In genomic region chr9:122951056-122951455, GRCh38 we compare ENCODE assay signal across 27 cellular contexts. TPM values are rescaled to one million over a fixed set of nuclear protein-coding genes. Genes with fewer than 3 reads are reported as not detected.
DNase-seq lines count a peak whose midpoint lies in the region; ATAC-seq, FAIRE-seq and TF ChIP-seq lines count a peak whose summit lies in the region.
"Had no signal": no experiment of that assay in that cellular context is flagged by ENCODE, and none has a peak within 500 bp of the region (broad histone marks: within the 10 kb centered on the region; RNA-seq: fewer than 3 reads in every experiment).

No MANE protein-coding gene starts in this region.

- H3K4me3 ChIP-seq in GM12878, result no peak overlapping the region
- H3K4me3 ChIP-seq in naive thymus-derived CD4-positive, alpha-beta T cell (ENCODE audit: low read length), result no peak overlapping the region
- H3K4me3 ChIP-seq in SK-N-SH (ENCODE audit: low read depth in 2 of 2, low read length in 1 of 2), result no peak overlapping the region
- H3K4me3 ChIP-seq: GM23248 had no signal

- no peak overlapping the region for H3K27ac ChIP-seq in H9 (ENCODE audit: insufficient read length, low read depth, low read length)
- H3K27ac ChIP-seq in GM12878 (ENCODE audit: control insufficient read depth, insufficient read depth), result peak overlapping the region; percentile 46; the same call in 1 of the 2 replicates
- H3K27ac ChIP-seq in naive thymus-derived CD4-positive, alpha-beta T cell (ENCODE audit: low read depth, low read length), result no peak overlapping the region
- H3K27ac ChIP-seq in SK-N-SH (ENCODE audit: low read depth in 2 of 2, low read length in 1 of 2), result no peak overlapping the region
- H3K27ac ChIP-seq: C4-2B, GM23248, HL-60 had no signal

- H2AFZ ChIP-seq in H9 (ENCODE audit: low read length) (no peak overlapping the region), GM12878 (ENCODE audit: control insufficient read depth, low read depth, low read length) (no peak overlapping the region), SK-N-SH (ENCODE audit: low read depth) (no peak overlapping the region)
- H2AFZ ChIP-seq: GM23248 had no signal

- ATAC-seq in GM12878 (peak; percentile 63), HG02884 (IDR thresholded peaks at IDR 0.05; ENCODE audit: unreplicated experiment) (no peak)
- ATAC-seq in naive thymus-derived CD4-positive, alpha-beta T cell, result no peak
- ATAC-seq: CD8-positive, alpha-beta T cell; T-cell had no signal

- FAIRE-seq in GM12878 (lab: Jason Lieb, UNC), result no peak
- FAIRE-seq: G401.6, GM18507, RCC 7860 had no signal

- peaks cover 14% of the 10 kb centered on the region for H3F3A ChIP-seq in SK-N-SH (replicated peaks; ENCODE audit: insufficient read depth)

- H3K79me2 ChIP-seq in H9 (ENCODE audit: insufficient read depth, low read length) (peaks cover 26% of the 10 kb centered on the region), GM12878 (ENCODE audit: control insufficient read depth, insufficient read depth, low read length) (peaks cover 80% of the 10 kb centered on the region), SK-N-SH (ENCODE audit: insufficient read depth) (peaks cover 96% of the 10 kb centered on the region)

- BruUV-seq in GM12878 (replicated peaks; lab: Mats Ljungman, UMichigan), result no TSS peak

- H3K23ac ChIP-seq in H9 (ENCODE audit: insufficient read length, low read depth, low read length), result no peak overlapping the region

- H3K4me1 Mint-ChIP-seq in H9 (peaks cover 22 to 39% of the 10 kb centered on the region in 2 experiments), progenitor cell of endocrine pancreas (ENCODE audit: low read depth) (peaks cover 34% of the 10 kb centered on the region)
- H3K4me1 Mint-ChIP-seq in naive thymus-derived CD4-positive, alpha-beta T cell, result peaks cover 23 to 65% (median 55%) of the 10 kb centered on the region in 7 donors

- WGBS in H9 (ENCODE audit: extremely low coverage, insufficient read length, low lambda C conversion rate), result 100% methylated on average over 1 of the region's 1 CpG
- 23% methylated on average over 1 of the region's 1 CpG for WGBS in GM12878 (ENCODE audit: insufficient coverage, insufficient replicate concordance, low lambda C conversion rate, missing lambda C conversion rate)
- WGBS in SK-N-SH (ENCODE audit: low lambda C conversion rate), result 97% methylated on average over 1 of the region's 1 CpG

- H3K36me3 ChIP-seq in GM12878 (ENCODE audit: control insufficient read depth in 2 of 2, insufficient read depth in 2 of 2, low read length in 1 of 2) (no peaks in the 10 kb centered on the region), SK-N-SH (replicated peaks in 1 of 2; ENCODE audit: control insufficient read depth in 1 of 2, insufficient read depth in 2 of 2, low read length in 1 of 2) (peaks cover 0 to 3% of the 10 kb centered on the region in 2 experiments)
- H3K36me3 ChIP-seq in naive thymus-derived CD4-positive, alpha-beta T cell (ENCODE audit: control insufficient read depth in 2 of 3, insufficient read depth in 3 of 3, low read length in 3 of 3), result no peaks in the 10 kb centered on the region

- POLR2A ChIA-PET in GM12878 (lab: Charles Lee), result interaction anchor here (0.6 to 1.6 kb wide), 5 partner anchors 8 to 118 kb away, joined by 3 to 6 read pairs (median 4); partner anchors contain the start of genes RABGAP1 and RC3H2
- POLR2A ChIA-PET in naive thymus-derived CD4-positive, alpha-beta T cell (lab: Charles Lee), result no interaction called here
- POLR2A ChIA-PET in SK-N-SH (lab: Yijun Ruan, JAX), result no interaction called here

- RAD21 ChIA-PET in GM12878 (lab: Charles Lee; ENCODE audit: unreplicated experiment), result interaction anchor here (1.0 to 1.9 kb wide), 3 partner anchors 10 to 40 kb away, joined by 4 to 6 read pairs (median 4); partner anchors contain the start of gene ZBTB26

- in situ Hi-C loops in GM13976 (cut with MboI; ENCODE audit: low sequenced_read_pairs, unreplicated experiment) (no loop called here), GM12878 (cut with MboI) (no loop called here)

- H3K27ac Mint-ChIP-seq in H9 (peak overlapping the region in 2 of 3 experiments; percentile 33 to 91; a peak in 4 of 7 replicates), progenitor cell of endocrine pancreas (peak overlapping the region; percentile 0)
- H3K27ac Mint-ChIP-seq in naive thymus-derived CD4-positive, alpha-beta T cell, result no peak overlapping the region
- H3K27ac Mint-ChIP-seq: B cell; CD8-positive, alpha-beta T cell; IgD-negative memory B cell; T-cell had no signal

- no peak overlapping the region for H3K14ac ChIP-seq in H9 (ENCODE audit: insufficient read depth, low read length)

- H3K9me3 Mint-ChIP-seq in H9, result no peaks in the 10 kb centered on the region
- H3K9me3 Mint-ChIP-seq in progenitor cell of endocrine pancreas (ENCODE audit: low read depth), result no peaks in the 10 kb centered on the region
- no peaks in the 10 kb centered on the region for H3K9me3 Mint-ChIP-seq in naive thymus-derived CD4-positive, alpha-beta T cell
- H3K9me3 Mint-ChIP-seq: CD8-positive, alpha-beta T cell; IgD-negative memory B cell; T-cell had no signal

- H3K4me1 ChIP-seq in H9 (ENCODE audit: insufficient read depth, low read length) (no peaks in the 10 kb centered on the region), GM12878 (ENCODE audit: control insufficient read depth, insufficient read depth, low read length) (peaks cover 12% of the 10 kb centered on the region; the same call in 1 of the 2 replicates), SK-N-SH (ENCODE audit: control insufficient read depth in 1 of 2, insufficient read depth in 2 of 2, low read depth in 1 of 2, low read length in 1 of 2) (peaks cover 0 to 30% of the 10 kb centered on the region in 2 experiments; a peak in 2 of 4 replicates)
- no peaks in the 10 kb centered on the region for H3K4me1 ChIP-seq in naive thymus-derived CD4-positive, alpha-beta T cell (ENCODE audit: control insufficient read depth in 2 of 2, insufficient read depth in 2 of 2, low read length in 2 of 2)
- H3K4me1 ChIP-seq: Caco-2 had no signal

- peaks cover 9% of the 10 kb centered on the region for H3K79me1 ChIP-seq in H9 (ENCODE audit: insufficient read depth, low read depth, low read length, poor library complexity, severe bottlenecking)

- H3K9ac ChIP-seq in H9 (ENCODE audit: extremely low read depth, insufficient read length, low read length) (no peak overlapping the region), GM12878 (ENCODE audit: control insufficient read depth, insufficient read depth, low read length) (no peak overlapping the region), SK-N-SH (no peak overlapping the region)
- H3K9ac ChIP-seq: GM23248 had no signal

- no peaks in the 10 kb centered on the region for H3K9me2 ChIP-seq in SK-N-SH

- no peak overlapping the region for H2BK15ac ChIP-seq in H9 (ENCODE audit: low read depth, low read length)

- SMC1A ChIA-PET in GM12878 (lab: Charles Lee; ENCODE audit: uncharacterized antibody, unreplicated experiment), result interaction anchor here (0.9 to 1.5 kb wide), 4 partner anchors 8 to 38 kb away, joined by 3 to 5 read pairs (median 4); partner anchors contain the start of genes RABGAP1 and ZBTB26

- H3K4me2 ChIP-seq in H9 (ENCODE audit: insufficient read depth, insufficient read length, low read length) (no peak overlapping the region), GM12878 (ENCODE audit: control insufficient read depth, insufficient read depth) (peak overlapping the region; percentile 26), SK-N-SH (no peak overlapping the region)

- TF ChIP-seq POLR2A in GM12878 (IDR thresholded peaks at IDR 0.05; ENCODE audit: low read depth, low read length), result no peak

- TF ChIP-seq RAD21 in GM12878 (IDR thresholded peaks at IDR 0.05; ENCODE audit: insufficient read depth, low read depth, low read length) (no peak), SK-N-SH (IDR thresholded peaks at IDR 0.05; ENCODE audit: low read length) (no peak)

- peak; percentile 17 for DNase-seq in GM13976 (ENCODE audit: low spot score)
- no peak for DNase-seq in H9
- no peak for DNase-seq in GM12878 (ENCODE audit: low read depth, low spot score)
- DNase-seq in progenitor cell of endocrine pancreas (ENCODE audit: low spot score, unreplicated experiment), result no peak
- no peak for DNase-seq in naive thymus-derived CD4-positive, alpha-beta T cell
- DNase-seq in SK-N-SH, result no peak
- DNase-seq: Caco-2; CD8-positive, alpha-beta T cell; GM23248; HCEC 1CT; NCI-H1092; NCI-H1436; NCI-H187; NCI-H2081 treated with DMSO at 0.1 percent for 48 hours; NCI-H2171; NCI-H226; NCI-H510A; NCI-H69; T-cell had no signal

- H2BK120ac ChIP-seq in H9 (ENCODE audit: low read depth, low read length, poor library complexity, severe bottlenecking), result no peak overlapping the region

- H3K23me2 ChIP-seq in H9 (ENCODE audit: insufficient read length, low read depth, low read length, poor library complexity, severe bottlenecking), result no peaks in the 10 kb centered on the region

- no peak overlapping the region for H2BK12ac ChIP-seq in H9 (ENCODE audit: insufficient read length, low read depth, low read length)

- H3K27me3 ChIP-seq in H9 (ENCODE audit: insufficient read depth, low read length), result no peaks in the 10 kb centered on the region
- H3K27me3 ChIP-seq in GM12878 (replicated peaks in 1 of 2; ENCODE audit: control insufficient read depth in 2 of 2, insufficient read depth in 2 of 2, low read length in 1 of 2), result no peaks in the 10 kb centered on the region
- no peaks in the 10 kb centered on the region for H3K27me3 ChIP-seq in naive thymus-derived CD4-positive, alpha-beta T cell (ENCODE audit: control insufficient read depth in 2 of 2, insufficient read depth in 2 of 2, low read length in 2 of 2)
- H3K27me3 ChIP-seq in SK-N-SH (ENCODE audit: insufficient read depth), result no peaks in the 10 kb centered on the region

- no peak overlapping the region for H3K4ac ChIP-seq in H9 (ENCODE audit: low read depth, low read length)

- H3T11ph ChIP-seq in H9 (ENCODE audit: low read length), result no peak overlapping the region

- H2BK5ac ChIP-seq in H9 (ENCODE audit: insufficient read length, low read length), result no peak overlapping the region

- CTCF ChIA-PET in GM12878 (lab: Yijun Ruan, JAX), result interaction anchor here (1.0 to 1.6 kb wide), 5 partner anchors 9 to 142 kb away, joined by 3 to 5 read pairs (median 4); no protein-coding TSS in a partner anchor
- CTCF ChIA-PET in naive thymus-derived CD4-positive, alpha-beta T cell (lab: Charles Lee), result interaction anchor here (0.7 kb wide), 1 partner anchor 10 kb away, joined by 3 read pairs; no protein-coding TSS in a partner anchor
- CTCF ChIA-PET in SK-N-SH (lab: Yijun Ruan, JAX), result interaction anchor here (0.9 kb wide), 1 partner anchor 10 kb away, joined by 3 read pairs; the partner anchor contains the start of gene RABGAP1

- H3K4me3 Mint-ChIP-seq in H9 (no peak overlapping the region), progenitor cell of endocrine pancreas (ENCODE audit: low read depth) (no peak overlapping the region)
- peak overlapping the region in 1 of 10 donors; percentile 38 for H3K4me3 Mint-ChIP-seq in naive thymus-derived CD4-positive, alpha-beta T cell
- H3K4me3 Mint-ChIP-seq: B cell; CD8-positive, alpha-beta T cell; IgD-negative memory B cell; T-cell had no signal

- no peak overlapping the region for H4K91ac ChIP-seq in H9 (ENCODE audit: insufficient read length, low read depth, low read length)

- H4K8ac ChIP-seq in H9 (replicated peaks; ENCODE audit: insufficient read length, low read depth, low read length), result no peak overlapping the region

- intact Hi-C loops in GM12878 (cut with micrococcal nuclease; ENCODE audit: unreplicated experiment), result no loop called here
- intact Hi-C loops in naive thymus-derived CD4-positive, alpha-beta T cell (cut with micrococcal nuclease), result no loop called here

- 0 out of 4 replicates have a peak, but pooled peaks of 1 of the 2 experiments have one; percentile 15 for TF ChIP-seq EP300 in GM12878 (IDR thresholded peaks at IDR 0.05; ENCODE audit: borderline replicate concordance in 1 of 2, control insufficient read depth in 1 of 2, low read depth in 2 of 2, low read length in 2 of 2)
- TF ChIP-seq EP300 in SK-N-SH (IDR thresholded peaks at IDR 0.05; ENCODE audit: borderline replicate concordance in 1 of 2, low read depth in 1 of 2, low read length in 1 of 2), result no peak

- TF ChIP-seq CTCF in GM13976 (IDR thresholded peaks at IDR 0.05; ENCODE audit: borderline replicate concordance, control extremely low read depth, extremely low read depth, insufficient read depth, missing control alignments), result no peak
- no peak for TF ChIP-seq CTCF in H9 (conservative IDR thresholded peaks at IDR 0.05)
- no peak; a peak in 1 of 6 replicates for TF ChIP-seq CTCF in GM12878 (IDR thresholded peaks at IDR 0.05 in 2 of 3, conservative IDR thresholded peaks at IDR 0.05 in 1 of 3; ENCODE audit: control insufficient read depth in 2 of 3, extremely low read depth in 1 of 3, insufficient read depth in 1 of 3, low read depth in 3 of 3, low read length in 3 of 3)
- TF ChIP-seq CTCF in progenitor cell of endocrine pancreas (IDR thresholded peaks at IDR 0.05; ENCODE audit: unreplicated experiment), result no peak
- no peak for TF ChIP-seq CTCF in SK-N-SH (IDR thresholded peaks at IDR 0.05)

- no peak overlapping the region for H2AK5ac ChIP-seq in H9 (ENCODE audit: insufficient read length, low read length)

- H3K9me3 ChIP-seq in H9 (ENCODE audit: control insufficient read depth, low read depth, low read length) (no peaks in the 10 kb centered on the region), GM12878 (replicated peaks; ENCODE audit: control insufficient read depth, insufficient read depth, low read length) (peaks cover 1% of the 10 kb centered on the region; the same call in 1 of the 3 replicates), SK-N-SH (no peaks in the 10 kb centered on the region)
- no peaks in the 10 kb centered on the region for H3K9me3 ChIP-seq in naive thymus-derived CD4-positive, alpha-beta T cell (ENCODE audit: control insufficient read depth in 2 of 3, low read length in 3 of 3)
- H3K9me3 ChIP-seq: Caco-2 had no signal

- no peak overlapping the region for H2BK20ac ChIP-seq in H9 (ENCODE audit: low read depth, low read length, poor library complexity, severe bottlenecking)

- H3K18ac ChIP-seq in H9 (ENCODE audit: insufficient read length, low read depth, low read length), result no peak overlapping the region

- H3K27me3 Mint-ChIP-seq in H9 (ENCODE audit: low read depth) (no peaks in the 10 kb centered on the region), progenitor cell of endocrine pancreas (no peaks in the 10 kb centered on the region)
- H3K27me3 Mint-ChIP-seq in naive thymus-derived CD4-positive, alpha-beta T cell, result no peaks in the 10 kb centered on the region
- H3K27me3 Mint-ChIP-seq: B cell, IgD-negative memory B cell, T-cell had no signal

- H3K36me3 Mint-ChIP-seq in H9 (ENCODE audit: insufficient read depth in 1 of 3, low read depth in 3 of 3) (peaks cover 0 to 4% (median 0%) of the 10 kb centered on the region in 3 experiments; a peak in 2 of 7 replicates), progenitor cell of endocrine pancreas (ENCODE audit: insufficient read depth) (no peaks in the 10 kb centered on the region)
- peaks cover 0 to 25% (median 7%) of the 10 kb centered on the region in 5 donors for H3K36me3 Mint-ChIP-seq in naive thymus-derived CD4-positive, alpha-beta T cell

- H3K56ac ChIP-seq in H9 (ENCODE audit: insufficient read length, low read depth, low read length), result no peak overlapping the region

- no peak overlapping the region for H4K5ac ChIP-seq in H9 (ENCODE audit: insufficient read length, low read depth, low read length)

- H4K20me1 ChIP-seq in H9 (ENCODE audit: control insufficient read depth, insufficient read depth, insufficient read length) (no peaks in the 10 kb centered on the region), GM12878 (ENCODE audit: control insufficient read depth, insufficient read depth) (no peaks in the 10 kb centered on the region), SK-N-SH (ENCODE audit: insufficient read depth) (peaks cover 72% of the 10 kb centered on the region)

RNA-seq across cellular contexts. Expression of gene RABGAP1, which starts 10.2 kb away (rescaled TPM):
- total RNA-seq in H9 (2021), result 31.6 and 33.5 TPM in 2 replicates
- total RNA-seq in GM12878 (2013; cell fraction: nucleolus; rRNA removed), result 201 and 223 TPM in 2 replicates
- total RNA-seq in GM12878 (2014; rRNA removed), result 10.1 and 12.5 TPM in 2 replicates
- total RNA-seq in GM12878 (2014; rRNA removed; fragmentation: Illumina TruSeq; extraction: Trizol), result 23.2 and 23.7 TPM in 2 replicates
- total RNA-seq in GM12878 (2021), result 24.5 and 26.6 TPM in 2 replicates
- polyA plus RNA-seq in GM12878 (2011; ENCODE audit: low read depth), result 8.8 TPM
- 31.6 and 39.6 TPM in 2 replicates for polyA plus RNA-seq in GM12878 (2011; rRNA removed)
- polyA plus RNA-seq in GM12878 (2011; cell fraction: cytosol; rRNA removed), result 15.4 and 20.5 TPM in 2 replicates
- polyA plus RNA-seq in GM12878 (2011; cell fraction: nucleus; rRNA removed), result 38.8 and 39.0 TPM in 2 replicates
- polyA plus RNA-seq in GM12878 (2012), result 10.4 and 13.0 TPM in 2 replicates
- polyA plus RNA-seq in GM12878 (2014; fragmentation: Illumina TruSeq; extraction: Trizol), result 18.6 and 22.9 TPM in 2 replicates
- polyA plus RNA-seq in GM12878 (2014; fragmentation: Nextera tagmentation; extraction: Ambion mirVana), result 1 to 10 TPM; 2.6 to 2.9 TPM
- 11.7 and 15.0 TPM in 2 replicates for polyA plus RNA-seq in GM12878 (2014; rRNA removed)
- 1 to 10 TPM; 9.4 to 9.5 TPM for polyA plus RNA-seq in GM12878 (2016; fragmentation: Nextera tagmentation; extraction: Ambion mirVana)
- 58.5 and 61.5 TPM in 2 replicates for polyA minus RNA-seq in GM12878 (2011; rRNA and poly(A)+ RNA removed)
- polyA minus RNA-seq in GM12878 (2011; cell fraction: cytosol; rRNA and poly(A)+ RNA removed), result 11.0 and 15.6 TPM in 2 replicates
- polyA minus RNA-seq in GM12878 (2011; cell fraction: nucleus; rRNA and poly(A)+ RNA removed), result 67.9 and 92.5 TPM in 2 replicates
- 78.9 and 93.6 TPM in 2 replicates for total RNA-seq in progenitor cell of endocrine pancreas
- 10 to 100 TPM; 33.8 to 45.7 (median 45.0) TPM for total RNA-seq in naive thymus-derived CD4-positive, alpha-beta T cell
- 10 to 100 TPM; 25.5 to 28.5 TPM for polyA plus RNA-seq in naive thymus-derived CD4-positive, alpha-beta T cell
- polyA plus RNA-seq in SK-N-SH (2012; rRNA removed), result 20.2 and 29.2 TPM in 2 replicates
- polyA plus RNA-seq in SK-N-SH (2012; cell fraction: cytosol; rRNA removed), result 23.7 and 26.5 TPM in 2 replicates
- 23.6 and 39.9 TPM in 2 replicates for polyA plus RNA-seq in SK-N-SH (2012; cell fraction: nucleus; rRNA removed)

RNA-seq across cellular contexts. Expression of gene ZBTB26, which starts 19.7 kb away (rescaled TPM):
- total RNA-seq in H9 (2021) (5.8 and 6.1 TPM in 2 replicates), GM12878 (2014; rRNA removed) (5.3 and 6.9 TPM in 2 replicates), GM12878 (2014; rRNA removed; fragmentation: Illumina TruSeq; extraction: Trizol) (3.5 and 4.1 TPM in 2 replicates), GM12878 (2021) (6.9 and 8.1 TPM in 2 replicates), progenitor cell of endocrine pancreas (14.1 and 15.4 TPM in 2 replicates)
- 23.8 and 26.5 TPM in 2 replicates for total RNA-seq in GM12878 (2013; cell fraction: nucleolus; rRNA removed)
- polyA plus RNA-seq in GM12878 (2011; ENCODE audit: low read depth), result 3.2 TPM
- polyA plus RNA-seq in GM12878 (2011; rRNA removed) (19.5 and 26.3 TPM in 2 replicates), GM12878 (2014; fragmentation: Illumina TruSeq; extraction: Trizol) (10.0 and 10.9 TPM in 2 replicates), GM12878 (2014; fragmentation: Nextera tagmentation; extraction: Ambion mirVana) (1 to 10 TPM; 1.8 to 2.4 TPM), GM12878 (2014; rRNA removed) (4.9 and 7.0 TPM in 2 replicates), GM12878 (2016; fragmentation: Nextera tagmentation; extraction: Ambion mirVana) (1 to 10 TPM; 2.8 to 3.6 TPM), SK-N-SH (2012; rRNA removed) (3.9 and 6.0 TPM in 2 replicates)
- polyA plus RNA-seq in GM12878 (2011; cell fraction: cytosol; rRNA removed), result 7.8 and 9.9 TPM in 2 replicates
- polyA plus RNA-seq in GM12878 (2011; cell fraction: nucleus; rRNA removed), result 20.8 and 28.9 TPM in 2 replicates
- 4.6 and 6.7 TPM in 2 replicates for polyA plus RNA-seq in GM12878 (2012)
- polyA minus RNA-seq in GM12878 (2011; rRNA and poly(A)+ RNA removed), result 7.1 and 11.6 TPM in 2 replicates
- polyA minus RNA-seq in GM12878 (2011; cell fraction: cytosol; rRNA and poly(A)+ RNA removed), result 2.9 and 4.6 TPM in 2 replicates
- 4.5 and 5.2 TPM in 2 replicates for polyA minus RNA-seq in GM12878 (2011; cell fraction: nucleus; rRNA and poly(A)+ RNA removed)
- 10 to 100 TPM in 2 of 5 experiments, 1 to 10 TPM in 3; 4.6 to 11.0 (median 8.6) TPM for total RNA-seq in naive thymus-derived CD4-positive, alpha-beta T cell
- polyA plus RNA-seq in naive thymus-derived CD4-positive, alpha-beta T cell, result 1 to 10 TPM; 1.1 to 1.2 TPM
- 5.6 and 6.1 TPM in 2 replicates for polyA plus RNA-seq in SK-N-SH (2012; cell fraction: cytosol; rRNA removed)
- 8.1 and 14.7 TPM in 2 replicates for polyA plus RNA-seq in SK-N-SH (2012; cell fraction: nucleus; rRNA removed)

RNA-seq across cellular contexts. Expression of gene ZBTB6, which starts 37.9 kb away (rescaled TPM):
- total RNA-seq in H9 (2021) (10.2 and 10.6 TPM in 2 replicates), GM12878 (2014; rRNA removed) (9.5 and 11.2 TPM in 2 replicates), GM12878 (2014; rRNA removed; fragmentation: Illumina TruSeq; extraction: Trizol) (9.9 and 10.4 TPM in 2 replicates), GM12878 (2021) (7.3 and 7.9 TPM in 2 replicates), progenitor cell of endocrine pancreas (8.3 and 9.0 TPM in 2 replicates)
- 16.5 and 17.2 TPM in 2 replicates for total RNA-seq in GM12878 (2013; cell fraction: nucleolus; rRNA removed)
- 1.7 TPM for polyA plus RNA-seq in GM12878 (2011; ENCODE audit: low read depth)
- polyA plus RNA-seq in GM12878 (2011; rRNA removed) (11.5 and 16.8 TPM in 2 replicates), GM12878 (2014; fragmentation: Illumina TruSeq; extraction: Trizol) (9.5 and 13.3 TPM in 2 replicates), GM12878 (2014; fragmentation: Nextera tagmentation; extraction: Ambion mirVana) (1 to 10 TPM; 1.7 to 3.0 TPM), GM12878 (2014; rRNA removed) (4.0 and 5.1 TPM in 2 replicates), GM12878 (2016; fragmentation: Nextera tagmentation; extraction: Ambion mirVana) (1 to 10 TPM; 6.4 to 6.8 TPM), SK-N-SH (2012; rRNA removed) (2.2 and 3.2 TPM in 2 replicates)
- polyA plus RNA-seq in GM12878 (2011; cell fraction: cytosol; rRNA removed), result 3.4 and 3.8 TPM in 2 replicates
- polyA plus RNA-seq in GM12878 (2011; cell fraction: nucleus; rRNA removed), result 3.4 and 3.7 TPM in 2 replicates
- polyA plus RNA-seq in GM12878 (2012), result 3.2 and 5.1 TPM in 2 replicates
- polyA minus RNA-seq in GM12878 (2011; rRNA and poly(A)+ RNA removed), result 9.7 and 13.4 TPM in 2 replicates
- 2.9 and 4.5 TPM in 2 replicates for polyA minus RNA-seq in GM12878 (2011; cell fraction: cytosol; rRNA and poly(A)+ RNA removed)
- polyA minus RNA-seq in GM12878 (2011; cell fraction: nucleus; rRNA and poly(A)+ RNA removed), result 8.8 and 10.6 TPM in 2 replicates
- total RNA-seq in naive thymus-derived CD4-positive, alpha-beta T cell, result 10 to 100 TPM in 3 of 5 experiments, 1 to 10 TPM in 2; 3.7 to 17.8 (median 14.4) TPM
- 1 to 10 TPM; 2.0 to 2.8 TPM for polyA plus RNA-seq in naive thymus-derived CD4-positive, alpha-beta T cell
- polyA plus RNA-seq in SK-N-SH (2012; cell fraction: cytosol; rRNA removed), result 4.2 and 4.9 TPM in 2 replicates
- 0.90 and 1.8 TPM in 2 replicates for polyA plus RNA-seq in SK-N-SH (2012; cell fraction: nucleus; rRNA removed)

RNA-seq across cellular contexts. Expression of gene RC3H2, which starts 45.9 kb away (rescaled TPM):
- total RNA-seq in H9 (2021), result 49.0 and 49.8 TPM in 2 replicates
- total RNA-seq in GM12878 (2013; cell fraction: nucleolus; rRNA removed), result 79.3 and 87.8 TPM in 2 replicates
- 16.9 and 17.4 TPM in 2 replicates for total RNA-seq in GM12878 (2014; rRNA removed)
- 23.2 and 24.0 TPM in 2 replicates for total RNA-seq in GM12878 (2014; rRNA removed; fragmentation: Illumina TruSeq; extraction: Trizol)
- total RNA-seq in GM12878 (2021), result 21.9 and 25.5 TPM in 2 replicates
- 10.8 TPM for polyA plus RNA-seq in GM12878 (2011; ENCODE audit: low read depth)
- polyA plus RNA-seq in GM12878 (2011; rRNA removed), result 23.0 and 27.9 TPM in 2 replicates
- polyA plus RNA-seq in GM12878 (2011; cell fraction: cytosol; rRNA removed), result 11.4 and 12.4 TPM in 2 replicates
- 21.1 and 27.8 TPM in 2 replicates for polyA plus RNA-seq in GM12878 (2011; cell fraction: nucleus; rRNA removed)
- 11.9 and 13.0 TPM in 2 replicates for polyA plus RNA-seq in GM12878 (2012)
- polyA plus RNA-seq in GM12878 (2014; fragmentation: Illumina TruSeq; extraction: Trizol), result 14.6 and 14.8 TPM in 2 replicates
- 1 to 10 TPM; 7.2 to 9.1 TPM for polyA plus RNA-seq in GM12878 (2014; fragmentation: Nextera tagmentation; extraction: Ambion mirVana)
- polyA plus RNA-seq in GM12878 (2014; rRNA removed), result 12.3 and 17.7 TPM in 2 replicates
- polyA plus RNA-seq in GM12878 (2016; fragmentation: Nextera tagmentation; extraction: Ambion mirVana), result 10 to 100 TPM; 14.3 to 19.9 TPM
- polyA minus RNA-seq in GM12878 (2011; rRNA and poly(A)+ RNA removed), result 45.6 and 65.7 TPM in 2 replicates
- 16.0 and 18.2 TPM in 2 replicates for polyA minus RNA-seq in GM12878 (2011; cell fraction: cytosol; rRNA and poly(A)+ RNA removed)
- 22.4 and 34.7 TPM in 2 replicates for polyA minus RNA-seq in GM12878 (2011; cell fraction: nucleus; rRNA and poly(A)+ RNA removed)
- total RNA-seq in progenitor cell of endocrine pancreas, result 61.3 and 68.8 TPM in 2 replicates
- total RNA-seq in naive thymus-derived CD4-positive, alpha-beta T cell, result 10 to 100 TPM; 52.3 to 66.4 (median 57.0) TPM
- polyA plus RNA-seq in naive thymus-derived CD4-positive, alpha-beta T cell, result 10 to 100 TPM; 18.7 to 25.3 TPM
- 12.4 and 15.2 TPM in 2 replicates for polyA plus RNA-seq in SK-N-SH (2012; rRNA removed)
- 15.7 and 15.8 TPM in 2 replicates for polyA plus RNA-seq in SK-N-SH (2012; cell fraction: cytosol; rRNA removed)
- polyA plus RNA-seq in SK-N-SH (2012; cell fraction: nucleus; rRNA removed), result 8.3 and 18.6 TPM in 2 replicates

Comparison
In these comparisons a context has a peak if more than half of its experiments do, and no peak if none do; other contexts are left out.
1. H3K27ac Mint-ChIP-seq: peak in H9 (2 of 3) and progenitor cell of endocrine pancreas (single experiment); none in naive thymus-derived CD4-positive, alpha-beta T cell (0 of 9).